In the genomic region with DNA sequence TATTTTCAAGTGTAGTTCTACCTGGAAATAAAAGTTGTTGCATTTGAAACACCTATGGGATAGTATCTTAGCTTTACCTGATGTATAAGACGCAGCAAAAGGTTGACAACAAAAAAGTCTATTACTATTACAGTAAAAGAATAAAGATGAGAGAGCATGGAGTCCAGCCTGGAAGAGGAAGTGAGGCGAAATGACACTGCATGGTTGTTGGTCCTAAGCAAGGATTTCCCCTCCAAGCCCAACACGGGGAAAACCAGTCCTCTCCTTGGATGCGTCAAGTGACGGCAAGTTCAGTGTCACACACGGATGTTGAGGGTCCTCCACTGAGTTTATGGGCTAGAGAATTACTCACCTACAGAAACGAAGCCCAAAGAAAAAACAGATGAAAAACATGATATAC, we compare ENCODE assay signal across 1 cellular context.
TF ChIP-seq lines count a peak whose summit lies in the region.

No MANE protein-coding gene starts in this region.

TF ChIP-seq in GM12878, 131 proteins besides CTCF, POLR2A, EP300 and RAD21 (continued from another document):
- TF ChIP-seq, protein P1, sequence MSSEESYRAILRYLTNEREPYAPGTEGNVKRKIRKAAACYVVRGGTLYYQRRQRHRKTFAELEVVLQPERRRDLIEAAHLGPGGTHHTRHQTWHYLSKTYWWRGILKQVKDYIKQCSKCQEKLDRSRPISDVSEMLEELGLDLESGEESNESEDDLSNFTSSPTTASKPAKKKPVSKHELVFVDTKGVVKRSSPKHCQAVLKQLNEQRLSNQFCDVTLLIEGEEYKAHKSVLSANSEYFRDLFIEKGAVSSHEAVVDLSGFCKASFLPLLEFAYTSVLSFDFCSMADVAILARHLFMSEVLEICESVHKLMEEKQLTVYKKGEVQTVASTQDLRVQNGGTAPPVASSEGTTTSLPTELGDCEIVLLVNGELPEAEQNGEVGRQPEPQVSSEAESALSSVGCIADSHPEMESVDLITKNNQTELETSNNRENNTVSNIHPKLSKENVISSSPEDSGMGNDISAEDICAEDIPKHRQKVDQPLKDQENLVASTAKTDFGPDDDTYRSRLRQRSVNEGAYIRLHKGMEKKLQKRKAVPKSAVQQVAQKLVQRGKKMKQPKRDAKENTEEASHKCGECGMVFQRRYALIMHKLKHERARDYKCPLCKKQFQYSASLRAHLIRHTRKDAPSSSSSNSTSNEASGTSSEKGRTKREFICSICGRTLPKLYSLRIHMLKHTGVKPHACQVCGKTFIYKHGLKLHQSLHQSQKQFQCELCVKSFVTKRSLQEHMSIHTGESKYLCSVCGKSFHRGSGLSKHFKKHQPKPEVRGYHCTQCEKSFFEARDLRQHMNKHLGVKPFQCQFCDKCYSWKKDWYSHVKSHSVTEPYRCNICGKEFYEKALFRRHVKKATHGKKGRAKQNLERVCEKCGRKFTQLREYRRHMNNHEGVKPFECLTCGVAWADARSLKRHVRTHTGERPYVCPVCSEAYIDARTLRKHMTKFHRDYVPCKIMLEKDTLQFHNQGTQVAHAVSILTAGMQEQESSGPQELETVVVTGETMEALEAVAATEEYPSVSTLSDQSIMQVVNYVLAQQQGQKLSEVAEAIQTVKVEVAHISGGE (CRISPR knock-in tag; IDR thresholded peaks at IDR 0.05): no peak
- TF ChIP-seq SPI1 (IDR thresholded peaks at IDR 0.05; ENCODE audit: borderline replicate concordance, insufficient read depth, low read depth, low read length) (peak; percentile 77), NFIC (IDR thresholded peaks at IDR 0.05; ENCODE audit: low read depth, low read length) (0 out of 2 replicates have a peak, but pooled peaks have one; percentile 28), BCL11A (IDR thresholded peaks at IDR 0.05; ENCODE audit: low read depth, low read length) (no peak), PML (IDR thresholded peaks at IDR 0.05; ENCODE audit: low read length) (no peak), CHD4 (IDR thresholded peaks at IDR 0.05) (no peak), CREM (IDR thresholded peaks at IDR 0.05; ENCODE audit: low read depth) (peak; percentile 46; the same call in 1 of the 2 replicates), BACH1 (IDR thresholded peaks at IDR 0.05; ENCODE audit: borderline replicate concordance) (no peak), MYB (IDR thresholded peaks at IDR 0.05; ENCODE audit: borderline replicate concordance, low read depth, low read length) (no peak)
- TF ChIP-seq, protein P2, sequence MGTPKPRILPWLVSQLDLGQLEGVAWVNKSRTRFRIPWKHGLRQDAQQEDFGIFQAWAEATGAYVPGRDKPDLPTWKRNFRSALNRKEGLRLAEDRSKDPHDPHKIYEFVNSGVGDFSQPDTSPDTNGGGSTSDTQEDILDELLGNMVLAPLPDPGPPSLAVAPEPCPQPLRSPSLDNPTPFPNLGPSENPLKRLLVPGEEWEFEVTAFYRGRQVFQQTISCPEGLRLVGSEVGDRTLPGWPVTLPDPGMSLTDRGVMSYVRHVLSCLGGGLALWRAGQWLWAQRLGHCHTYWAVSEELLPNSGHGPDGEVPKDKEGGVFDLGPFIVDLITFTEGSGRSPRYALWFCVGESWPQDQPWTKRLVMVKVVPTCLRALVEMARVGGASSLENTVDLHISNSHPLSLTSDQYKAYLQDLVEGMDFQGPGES (IDR thresholded peaks at IDR 0.05): no peak
